Comparison of ENCODE assay signal across 10 cellular contexts in the genomic region with DNA sequence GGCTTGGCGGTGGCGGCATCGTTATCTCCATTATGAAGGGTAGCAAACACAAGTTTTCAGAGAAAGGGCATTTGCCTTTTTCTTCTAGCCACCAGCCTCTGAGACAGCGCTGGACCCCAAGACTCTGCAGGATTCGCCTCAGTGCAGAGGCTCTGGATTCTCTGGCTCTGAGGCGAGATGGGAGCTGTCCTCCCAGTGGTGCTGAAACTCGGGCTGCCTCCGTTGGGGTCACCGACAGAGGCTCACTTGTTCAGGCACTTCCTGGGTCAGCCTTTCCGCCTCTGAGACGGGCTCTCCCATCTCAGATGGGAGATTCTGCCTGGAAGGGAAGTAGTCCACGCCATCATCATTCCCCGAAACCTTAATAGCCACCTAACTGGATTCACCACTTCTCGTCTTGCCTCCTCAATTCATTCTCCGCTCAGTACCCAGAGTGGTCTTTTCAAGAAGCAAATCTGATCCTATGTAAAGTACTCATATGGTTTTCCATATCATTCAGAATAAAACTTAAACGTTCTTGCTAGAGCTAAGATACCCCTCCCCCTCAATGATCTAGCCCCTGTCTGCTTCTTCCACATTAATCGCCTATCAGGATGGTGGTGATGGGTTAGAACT.
A peak's percentile ranks its signal among the peaks of the same experiment; 100 is the strongest.
DNase-seq lines count a peak whose midpoint lies in the region; ATAC-seq and TF ChIP-seq lines count a peak whose summit lies in the region.
"Had no signal": no experiment of that assay in that cellular context is flagged by ENCODE, and none has a peak within 500 bp of the region (broad histone marks: within the 10 kb centered on the region; RNA-seq: fewer than 3 reads in every experiment).

No MANE protein-coding gene starts in this region.

- CTCF ChIA-PET in mammary epithelial cell (lab: Charles Lee; ENCODE audit: low non-redundant PET) = interaction anchor here (0.6 kb wide), 1 partner anchor 28 kb away, joined by 4 read pairs; no protein-coding TSS in a partner anchor

- WGBS in mammary epithelial cell (ENCODE audit: low coverage, missing lambda C conversion rate) = 21% methylated on average over 16 of the region's 17 CpGs
- 18 to 19% (median 19%) methylated on average over 17 of the region's 17 CpGs for WGBS in stomach, 5 donors

- intact Hi-C loops in mammary epithelial cell (cut with micrococcal nuclease) = no loop called here
- intact Hi-C loops in posterior vena cava (cut with DNase I) = no loop called here
- intact Hi-C loops in stomach (cut with DNase I; ENCODE audit: low total_unique reads) = no loop called here

- H3K36me3 ChIP-seq in mammary epithelial cell (ENCODE audit: insufficient read depth, low read length) = no peaks in the 10 kb centered on the region
- H3K36me3 ChIP-seq in stomach = no peaks in the 10 kb centered on the region
- H3K36me3 ChIP-seq: thoracic aorta had no signal

- H3K4me1 ChIP-seq in mammary epithelial cell (ENCODE audit: insufficient read depth, low read length) = no peaks in the 10 kb centered on the region
- H3K4me1 ChIP-seq in stomach = peaks cover 0 to 7% (median 2%) of the 10 kb centered on the region in 4 donors

- no peak overlapping the region for H3K4me3 Mint-ChIP-seq in mesothelial cell of epicardium

- no peaks in the 10 kb centered on the region for H3K4me1 Mint-ChIP-seq in mesothelial cell of epicardium

- in situ Hi-C loops in mammary epithelial cell (cut with MboI; ENCODE audit: low sequenced_read_pairs in 2 of 2) = loop anchor here in 1 of 2 donors (5.0 kb wide), 1 partner anchor 57 kb away; no protein-coding TSS in a partner anchor

- H3K79me2 ChIP-seq in mammary epithelial cell (ENCODE audit: insufficient read depth, low read length) = no peaks in the 10 kb centered on the region

- TF ChIP-seq POLR2A in NB4 (IDR thresholded peaks at IDR 0.05; ENCODE audit: extremely low read depth, insufficient read length) = no peak
- TF ChIP-seq POLR2A in stomach (IDR thresholded peaks at IDR 0.05) = no peak

- H4K20me1 ChIP-seq in mammary epithelial cell (ENCODE audit: insufficient read depth, low read length) = no peaks in the 10 kb centered on the region

- no peak overlapping the region for H3K27ac Mint-ChIP-seq in mesothelial cell of epicardium

- peaks cover 9% of the 10 kb centered on the region for H3K27me3 ChIP-seq in mammary epithelial cell (ENCODE audit: insufficient read depth, low read length)
- peaks cover 13 to 97% (median 71%) of the 10 kb centered on the region in 3 donors for H3K27me3 ChIP-seq in stomach

- no TSS peak for BruUV-seq in mammary epithelial cell (replicated peaks; lab: Mats Ljungman, UMichigan)

- no peaks in the 10 kb centered on the region for H3K9me3 Mint-ChIP-seq in mesothelial cell of epicardium

- TF ChIP-seq EP300 in stomach (IDR thresholded peaks at IDR 0.05) = no peak

- DNase-seq in EH (ENCODE audit: low read depth) = peak; percentile 62
- peak; percentile 71 for DNase-seq in NB4 (ENCODE audit: low read depth)
- peak; percentile 39 for DNase-seq in mammary epithelial cell
- peak; percentile 53 to 87 for DNase-seq in mesothelial cell of epicardium (ENCODE audit: low spot score in 2 of 2, unreplicated experiment in 2 of 2)
- DNase-seq in posterior vena cava (ENCODE audit: low spot score) = no peak
- no peak for DNase-seq in stomach
- DNase-seq: NCI-H446 treated with DMSO at 0.1 percent for 48 hours had no signal

- ATAC-seq in GM21390 (IDR thresholded peaks at IDR 0.05; ENCODE audit: unreplicated experiment) (no peak), GM21447 (IDR thresholded peaks at IDR 0.05; ENCODE audit: unreplicated experiment) (no peak)

- dilution Hi-C loops in mammary epithelial cell (cut with HindIII; ENCODE audit: low sequenced_read_pairs) = no loop called here

- H3K4me3 ChIP-seq in NB4 (ENCODE audit: low read depth, low read length) (no peak overlapping the region), mammary epithelial cell (replicated peaks in 1 of 3; ENCODE audit: insufficient read depth in 1 of 3, low read depth in 2 of 3, low read length in 3 of 3) (no peak overlapping the region), stomach (no peak overlapping the region)
- H3K4me3 ChIP-seq: thoracic aorta had no signal

- peaks cover 98% of the 10 kb centered on the region for H3K27me3 Mint-ChIP-seq in mesothelial cell of epicardium (ENCODE audit: low read depth)

- H3K36me3 Mint-ChIP-seq in mesothelial cell of epicardium = no peaks in the 10 kb centered on the region

- no peak overlapping the region for H3K4me2 ChIP-seq in mammary epithelial cell (ENCODE audit: insufficient read depth, low read depth, low read length)

- H3K27ac ChIP-seq in mammary epithelial cell (ENCODE audit: insufficient read depth, low read depth, low read length) = no peak overlapping the region
- H3K27ac ChIP-seq in stomach = no peak overlapping the region
- H3K27ac ChIP-seq: thoracic aorta had no signal

- H2AFZ ChIP-seq in mammary epithelial cell (ENCODE audit: low read depth, low read length) = no peak overlapping the region

- no peaks in the 10 kb centered on the region for H3K9me3 ChIP-seq in mammary epithelial cell (replicated peaks; ENCODE audit: insufficient read depth, low read length)
- no peaks in the 10 kb centered on the region for H3K9me3 ChIP-seq in stomach
- H3K9me3 ChIP-seq: thoracic aorta had no signal

- no peak overlapping the region for H3K9ac ChIP-seq in mammary epithelial cell (ENCODE audit: insufficient read depth, low read length)

- TF ChIP-seq CTCF in NB4 (IDR thresholded peaks at IDR 0.05; ENCODE audit: low read depth, low read length) (no peak), mammary epithelial cell (conservative IDR thresholded peaks at IDR 0.05 in 1 of 2, IDR thresholded peaks at IDR 0.05 in 1 of 2; ENCODE audit: extremely low read depth in 1 of 2, insufficient read depth in 1 of 2, low read depth in 1 of 2, low read length in 2 of 2) (no peak), mesothelial cell of epicardium (IDR thresholded peaks at IDR 0.05; ENCODE audit: unreplicated experiment) (no peak), stomach (IDR thresholded peaks at IDR 0.05) (no peak)

Comparison
In these comparisons a context has a peak if more than half of its experiments do, and no peak if none do; other contexts are left out.
1. DNase-seq: peak in EH (single experiment), NB4 (single experiment), mammary epithelial cell (single experiment) and mesothelial cell of epicardium (2 of 2); none in posterior vena cava (single experiment) and stomach (single experiment).